ENCODE assay signal across 1 cellular context in the genomic region with DNA sequence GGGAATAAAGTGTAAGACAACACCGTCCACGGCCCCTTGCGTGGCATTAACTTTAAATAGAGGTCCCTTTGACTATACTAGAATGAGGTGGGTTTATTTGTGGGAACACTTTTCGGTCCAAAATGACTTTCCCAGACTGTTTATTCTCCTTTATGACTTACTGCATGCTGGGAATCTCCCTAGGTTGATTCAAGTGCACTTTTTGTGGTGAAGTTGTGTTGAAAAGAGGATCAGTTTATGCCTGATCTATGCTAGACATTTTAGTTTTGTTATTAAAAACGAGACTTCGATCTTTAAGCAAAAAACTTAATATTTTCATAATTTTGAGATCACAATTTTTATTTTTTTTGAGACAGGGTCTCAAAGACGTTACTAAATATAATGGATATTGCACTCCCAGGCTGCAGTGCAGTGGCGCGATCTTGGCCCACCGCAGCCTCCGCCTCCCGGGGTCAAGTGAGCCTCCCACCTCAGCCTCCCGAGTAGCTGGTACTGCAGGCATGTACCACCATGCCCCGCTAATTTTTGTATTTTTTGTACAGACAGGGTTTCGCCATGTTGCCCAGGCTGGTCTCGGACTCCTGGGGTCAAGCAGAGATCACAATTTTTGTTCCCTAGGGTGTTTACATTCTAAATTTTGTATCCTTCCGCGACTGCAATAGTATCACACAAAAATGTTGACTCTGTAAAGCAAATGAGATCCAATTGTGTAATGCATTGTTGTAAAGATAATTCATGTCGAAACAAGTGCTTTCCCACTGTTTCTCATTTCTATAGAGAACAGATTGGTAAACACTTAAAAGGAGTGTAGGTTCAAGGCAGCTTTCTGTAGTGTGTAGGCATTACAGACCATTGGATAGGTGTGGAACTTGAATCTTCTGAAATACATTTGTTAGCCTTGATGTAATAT.
TF ChIP-seq lines count a peak whose summit lies in the region.

No MANE protein-coding gene starts in this region.

TF ChIP-seq in A549, 52 proteins besides CTCF, POLR2A, EP300 and RAD21 (continued from another document):
- TF ChIP-seq TP53 (CRISPR knock-in tag; IDR thresholded peaks at IDR 0.05) (no peak), BHLHE40 (IDR thresholded peaks at IDR 0.05; ENCODE audit: low read depth, low read length) (no peak), HOXB13 (CRISPR knock-in tag; IDR thresholded peaks at IDR 0.05; ENCODE audit: low read depth) (no peak), ZC3H11A (IDR thresholded peaks at IDR 0.05) (no peak), FOSL2 (IDR thresholded peaks at IDR 0.05) (no peak), FOSL2 (CRISPR knock-in tag; IDR thresholded peaks at IDR 0.05) (no peak), MYC (IDR thresholded peaks at IDR 0.05; ENCODE audit: borderline replicate concordance, low read length) (no peak), JUN (IDR thresholded peaks at IDR 0.05) (no peak), ESRRA (IDR thresholded peaks at IDR 0.05; ENCODE audit: borderline replicate concordance, low read length) (no peak), MAZ (IDR thresholded peaks at IDR 0.05; ENCODE audit: borderline replicate concordance, low read depth, low read length) (no peak)
- TF ChIP-seq, protein P1, sequence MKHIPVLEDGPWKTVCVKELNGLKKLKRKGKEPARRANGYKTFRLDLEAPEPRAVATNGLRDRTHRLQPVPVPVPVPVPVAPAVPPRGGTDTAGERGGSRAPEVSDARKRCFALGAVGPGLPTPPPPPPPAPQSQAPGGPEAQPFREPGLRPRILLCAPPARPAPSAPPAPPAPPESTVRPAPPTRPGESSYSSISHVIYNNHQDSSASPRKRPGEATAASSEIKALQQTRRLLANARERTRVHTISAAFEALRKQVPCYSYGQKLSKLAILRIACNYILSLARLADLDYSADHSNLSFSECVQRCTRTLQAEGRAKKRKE (CRISPR knock-in tag; IDR thresholded peaks at IDR 0.05; ENCODE audit: low read depth) = no peak
- TF ChIP-seq, protein P2, sequence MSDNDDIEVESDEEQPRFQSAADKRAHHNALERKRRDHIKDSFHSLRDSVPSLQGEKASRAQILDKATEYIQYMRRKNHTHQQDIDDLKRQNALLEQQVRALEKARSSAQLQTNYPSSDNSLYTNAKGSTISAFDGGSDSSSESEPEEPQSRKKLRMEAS (IDR thresholded peaks at IDR 0.05) = no peak
